Comparison of ENCODE assay signal across 1 cellular context in genomic region chr21:23725576-23725975, GRCh38.
TF ChIP-seq lines count a peak whose summit lies in the region.

No MANE protein-coding gene starts in this region.

TF ChIP-seq in Ishikawa, 13 proteins besides CTCF, POLR2A, EP300 and RAD21 (continued from another document):
- TF ChIP-seq REST (IDR thresholded peaks at IDR 0.05; ENCODE audit: low read depth) (no peak), TCF12 (IDR thresholded peaks at IDR 0.05; ENCODE audit: low read depth) (no peak), TEAD4 (IDR thresholded peaks at IDR 0.05) (no peak), ZBTB7A (IDR thresholded peaks at IDR 0.05; ENCODE audit: low read depth) (no peak), USF1 (IDR thresholded peaks at IDR 0.05) (no peak), FOXM1 (IDR thresholded peaks at IDR 0.05; ENCODE audit: borderline replicate concordance, low read depth) (no peak), CREB1 (IDR thresholded peaks at IDR 0.05; ENCODE audit: low read depth) (no peak), NFIC (IDR thresholded peaks at IDR 0.05) (no peak), TAF1 (IDR thresholded peaks at IDR 0.05; ENCODE audit: low read depth) (no peak), MAX (IDR thresholded peaks at IDR 0.05) (no peak), CEBPB (IDR thresholded peaks at IDR 0.05) (no peak)
